In genomic region chr12:992647-993046, GRCh38 we compare ENCODE assay signal across 10 cellular contexts. TPM values are rescaled to one million over a fixed set of nuclear protein-coding genes. Genes with fewer than 3 reads are reported as not detected.
DNase-seq lines count a peak whose midpoint lies in the region; FAIRE-seq and TF ChIP-seq lines count a peak whose summit lies in the region.
"Had no signal": no experiment of that assay in that cellular context is flagged by ENCODE, and none has a peak within 500 bp of the region (broad histone marks: within the 10 kb centered on the region; RNA-seq: fewer than 3 reads in every experiment).

No MANE protein-coding gene starts in this region.

- H3K4me1 Mint-ChIP-seq in activated naive CD8-positive, alpha-beta T cell treated with anti-CD3 and anti-CD28 coated beads for 36 hours = peaks cover 35% of the 10 kb centered on the region

- POLR2A ChIA-PET in A673 (lab: Charles Lee; ENCODE audit: low non-redundant PET) = no interaction called here

- H3K27ac ChIP-seq in A673 (ENCODE audit: low read depth, low read length, poor library complexity, severe bottlenecking) (peak overlapping the region; percentile 4), caudate nucleus (ENCODE audit: low read depth, low read length) (no peak overlapping the region), small intestine (ENCODE audit: low read depth in 1 of 2, low read length in 1 of 2) (no peak overlapping the region)

- in situ Hi-C loops in HAP-1 (cut with MboI; ENCODE audit: low sequenced_read_pairs) = no loop called here

- H3K36me3 Mint-ChIP-seq in activated naive CD8-positive, alpha-beta T cell treated with anti-CD3 and anti-CD28 coated beads for 36 hours = peaks cover 13% of the 10 kb centered on the region
- H3K36me3 Mint-ChIP-seq: memory B cell had no signal

- no peaks in the 10 kb centered on the region for H3K27me3 Mint-ChIP-seq in activated naive CD8-positive, alpha-beta T cell treated with anti-CD3 and anti-CD28 coated beads for 36 hours
- H3K27me3 Mint-ChIP-seq: memory B cell had no signal

- WGBS in small intestine, 3 donors = 30 to 48% (median 38%) methylated on average over 1 of the region's 1 CpG

- CTCF ChIA-PET in A673 (lab: Charles Lee) = no interaction called here

- H3K27me3 ChIP-seq in A673 (replicated peaks; ENCODE audit: insufficient read depth, low read depth, low read length, poor library complexity) (no peaks in the 10 kb centered on the region), HAP-1 (ENCODE audit: low read depth) (no peaks in the 10 kb centered on the region), kidney epithelial cell (ENCODE audit: control insufficient read depth, insufficient read depth, low read length) (no peaks in the 10 kb centered on the region), small intestine (ENCODE audit: control insufficient read depth in 2 of 2, insufficient read depth in 2 of 2, low read length in 2 of 2) (no peaks in the 10 kb centered on the region)

- H3K36me3 ChIP-seq in A673 (ENCODE audit: insufficient read depth, low read length, poor library complexity, severe bottlenecking) (no peaks in the 10 kb centered on the region), HAP-1 (replicated peaks) (no peaks in the 10 kb centered on the region), kidney epithelial cell (ENCODE audit: control insufficient read depth, insufficient read depth, low read length) (no peaks in the 10 kb centered on the region), small intestine (ENCODE audit: control insufficient read depth in 2 of 2, insufficient read depth in 2 of 2, low read length in 2 of 2) (no peaks in the 10 kb centered on the region)

- DNase-seq in A673 (ENCODE audit: low spot score) (no peak), HAP-1 (ENCODE audit: low spot score in 2 of 2) (no peak), kidney epithelial cell (ENCODE audit: low read depth) (no peak), SIG-M5 (lab: John Stamatoyannopoulos, UW) (no peak), caudate nucleus (lab: John Stamatoyannopoulos, UW) (no peak), T1000 (lab: John Stamatoyannopoulos, UW) (no peak), small intestine (no peak)
- DNase-seq in activated naive CD8-positive, alpha-beta T cell treated with anti-CD3 and anti-CD28 coated beads for 36 hours = no peak

- no TSS peak for BruUV-seq in A673 (replicated peaks; lab: Mats Ljungman, UMichigan)

- TF ChIP-seq CTCF in A673 (conservative IDR thresholded peaks at IDR 0.05; ENCODE audit: low read depth, low read length) (no peak), kidney epithelial cell (IDR thresholded peaks at IDR 0.05; ENCODE audit: insufficient read depth, low read length, poor library complexity, severe bottlenecking) (no peak)

- H3K4me3 ChIP-seq in A673 (ENCODE audit: low read depth, low read length, poor library complexity, severe bottlenecking) (peak overlapping the region; percentile 80), HAP-1 (peak overlapping the region; percentile 77), kidney epithelial cell (ENCODE audit: low read depth, low read length) (peak overlapping the region; percentile 69), small intestine (ENCODE audit: low read depth in 1 of 2, low read length in 2 of 2) (no peak overlapping the region)

- intact Hi-C loops in A673 (cut with micrococcal nuclease; ENCODE audit: unreplicated experiment) = loop anchor here (5.0 kb wide), 1 partner anchor 35 kb away; no protein-coding TSS in a partner anchor

- H3K9me3 Mint-ChIP-seq in activated naive CD8-positive, alpha-beta T cell treated with anti-CD3 and anti-CD28 coated beads for 36 hours = no peaks in the 10 kb centered on the region
- H3K9me3 Mint-ChIP-seq: memory B cell had no signal

- H3K4me1 ChIP-seq in A673 (ENCODE audit: insufficient read depth, low read length, poor library complexity, severe bottlenecking) (peaks cover 36% of the 10 kb centered on the region), HAP-1 (peaks cover 21% of the 10 kb centered on the region), small intestine (ENCODE audit: control insufficient read depth in 2 of 2, insufficient read depth in 1 of 2, low read depth in 1 of 2, low read length in 1 of 2) (peaks cover 3% of the 10 kb centered on the region in 2 donors)

- H3K27ac Mint-ChIP-seq in activated naive CD8-positive, alpha-beta T cell treated with anti-CD3 and anti-CD28 coated beads for 36 hours = no peak overlapping the region

- peak overlapping the region; percentile 87 for H3K4me3 Mint-ChIP-seq in activated naive CD8-positive, alpha-beta T cell treated with anti-CD3 and anti-CD28 coated beads for 36 hours

- H3K9me3 ChIP-seq in A673 (ENCODE audit: low read depth, low read length, poor library complexity, severe bottlenecking) (no peaks in the 10 kb centered on the region), HAP-1 (no peaks in the 10 kb centered on the region), small intestine (ENCODE audit: control insufficient read depth, low read depth) (no peaks in the 10 kb centered on the region)

- no peak for FAIRE-seq in small intestine (lab: Jason Lieb, UNC)
- FAIRE-seq: colon had no signal

RNA-seq across cellular contexts. Expression of gene ERC1, which starts 1.6 kb away (rescaled TPM):
- total RNA-seq in A673 (2021) (56.5 and 60.7 TPM in 2 replicates), kidney epithelial cell (16.4 and 19.7 TPM in 2 replicates)
- 10 to 100 TPM; 24.0 to 25.5 TPM for total RNA-seq in activated naive CD8-positive, alpha-beta T cell treated with anti-CD3 and anti-CD28 coated beads for 36 hours
- polyA plus RNA-seq in small intestine = 1 to 10 TPM; 1.8 to 8.5 (median 3.8) TPM

RNA-seq across cellular contexts. Expression of gene RAD52, which starts 43.2 kb away (rescaled TPM):
- 23.0 and 24.7 TPM in 2 replicates for total RNA-seq in A673 (2021)
- 10 to 100 TPM; 11.2 to 11.4 TPM for total RNA-seq in activated naive CD8-positive, alpha-beta T cell treated with anti-CD3 and anti-CD28 coated beads for 36 hours
- 7.1 and 17.5 TPM in 2 replicates for total RNA-seq in kidney epithelial cell
- 10 to 100 TPM in 1 of 3 donors, 1 to 10 TPM in 2; 3.2 to 15.2 (median 5.5) TPM for polyA plus RNA-seq in small intestine

Comparison
In these comparisons a context has a peak if more than half of its experiments do, and no peak if none do; other contexts are left out.
1. H3K4me3 ChIP-seq: peak in A673 (single experiment), HAP-1 (single experiment) and kidney epithelial cell (single experiment); none in small intestine (0 of 2).